ENCODE assay signal across 25 cellular contexts in the genomic region with DNA sequence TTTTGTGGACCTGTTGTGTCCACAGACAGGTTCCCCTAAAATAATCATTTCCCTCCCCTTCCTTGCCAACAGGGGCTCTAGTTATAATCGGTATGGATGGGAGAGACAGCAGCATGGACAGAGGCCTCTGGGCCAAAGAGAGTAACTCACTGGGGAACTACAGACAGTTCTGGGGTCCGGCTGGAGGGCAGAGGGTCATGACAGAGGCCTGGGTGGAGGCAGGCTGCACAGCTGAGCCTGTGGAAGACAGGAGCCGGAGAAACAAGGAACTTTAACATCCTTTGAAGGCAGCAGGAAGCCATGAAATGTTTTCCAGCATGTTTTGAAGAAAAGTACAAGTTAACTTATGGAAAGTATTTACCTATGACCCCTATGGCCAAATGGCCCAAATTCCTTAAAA.
"Had no signal": no experiment of that assay in that cellular context is flagged by ENCODE, and none has a peak within 500 bp of the region (broad histone marks: within the 10 kb centered on the region; RNA-seq: fewer than 3 reads in every experiment).

No MANE protein-coding gene starts in this region.

- H3K4me3 ChIP-seq: ascending aorta, body of pancreas, SJCRH30 had no signal

- H3K27ac ChIP-seq: ascending aorta, body of pancreas, SJCRH30 had no signal

- H3K36me3 ChIP-seq: ascending aorta, SJCRH30 had no signal

- DNase-seq: activated CD4-positive, alpha-beta T cell treated with anti-CD3 and anti-CD28 coated beads for 48 hours; activated CD4-positive, alpha-beta T cell treated with anti-CD3 and anti-CD28 coated beads, Interleukin-2, amount 50 U/mL, for 4 hours; activated CD4-positive, CD25-positive, alpha-beta regulatory T cell treated with anti-CD3 and anti-CD28 coated beads, Interleukin-2, amount 50 U/mL, for 72 hours; activated CD8-positive, alpha-beta memory T cell treated with anti-CD3 and anti-CD28 coated beads, Interleukin-2, amount 50 U/mL, for 48 hours; activated CD8-positive, alpha-beta T cell treated with anti-CD3 and anti-CD28 coated beads, Interleukin-2, amount 10 ng/mL, durations not matched to agents 7 days and 5 days; activated naive CD4-positive, alpha-beta T cell treated with Interleukin-2 at 50 U/mL for 16 hours; activated T-cell treated with anti-CD3 and anti-CD28 coated beads, Interleukin-2, amount 50 U/mL, for 1 hour; amniotic stem cell; body of pancreas; MM.1S; NCI-H1105; NCI-H1436; NCI-H1694 treated with DMSO at 0.1 percent for 48 hours; NCI-H2029 treated with DMSO at 0.1 percent for 48 hours; NCI-H345; NCI-H510A; NCI-H526 treated with DMSO at 0.1 percent for 48 hours; NK-92 treated with Interleukin-12 subunit alpha and Interleukin-12 subunit beta, amount 100 ng/mL, for 24 hours; OCI-M1; Right ventricle myocardium superior; RPMI8226; SJCRH30; SW 1271 had no signal

- H3K4me1 ChIP-seq: ascending aorta had no signal

- H3K9me3 ChIP-seq: ascending aorta, body of pancreas, SJCRH30 had no signal

- H3K27me3 ChIP-seq: ascending aorta, body of pancreas had no signal

- H3K9me3 Mint-ChIP-seq: central memory CD8-positive, alpha-beta T cell had no signal

- H3K27ac Mint-ChIP-seq: activated CD8-positive, alpha-beta T cell treated with anti-CD3 and anti-CD28 coated beads, Interleukin-2, amount 10 ng/mL, durations not matched to agents 7 days and 5 days had no signal

- H3K4me3 Mint-ChIP-seq: activated CD8-positive, alpha-beta T cell treated with anti-CD3 and anti-CD28 coated beads, Interleukin-2, amount 10 ng/mL, durations not matched to agents 7 days and 5 days; central memory CD8-positive, alpha-beta T cell had no signal

- H3K27me3 Mint-ChIP-seq: central memory CD8-positive, alpha-beta T cell had no signal
